In the genomic region with DNA sequence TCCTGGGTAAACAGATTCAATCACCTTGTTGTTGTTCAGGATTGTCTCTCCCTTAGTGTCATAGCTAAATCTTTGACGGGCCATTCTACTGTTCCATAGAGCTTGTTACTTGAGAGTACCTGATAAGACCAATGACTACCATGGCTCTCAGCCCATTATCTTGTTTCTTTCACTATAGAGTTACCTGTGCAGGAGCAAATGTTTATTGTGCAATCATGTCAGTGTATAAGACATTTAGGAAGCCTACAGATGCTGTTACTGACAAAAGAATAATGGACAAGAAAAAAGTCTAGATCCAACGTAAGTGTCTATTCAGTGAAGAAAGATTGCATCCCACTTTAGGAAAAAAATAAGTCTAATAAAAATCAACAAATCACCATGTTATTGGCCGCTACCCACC, we compare ENCODE assay signal across 11 cellular contexts.
"Had no signal": no experiment of that assay in that cellular context is flagged by ENCODE, and none has a peak within 500 bp of the region (broad histone marks: within the 10 kb centered on the region; RNA-seq: fewer than 3 reads in every experiment).

No MANE protein-coding gene starts in this region.

- H3K36me3 ChIP-seq: HAP-1 had no signal

- H2AFZ ChIP-seq: GM23248, GM23338 had no signal

- FAIRE-seq: H1, H54 had no signal

- DNase-seq: GM23248, GOT3, H7, H9, HCEC 1CT, HFFc6 had no signal

- H3K4me2 ChIP-seq: GM23338 had no signal

- H3K9ac ChIP-seq: GM23248 had no signal

- H3K4me1 ChIP-seq: HAP-1 had no signal

- H3K27ac ChIP-seq: GM23248 had no signal

- ATAC-seq: GM23338, HCT116 had no signal

- H3K4me3 ChIP-seq: GM23248, GM23338, HAP-1 had no signal

- H3K9me3 ChIP-seq: HAP-1 had no signal
